In genomic region chr19:49637865-49638350, GRCh38 we compare ENCODE assay signal across 8 cellular contexts. TPM values are rescaled to one million over a fixed set of nuclear protein-coding genes. Genes with fewer than 3 reads are reported as not detected.
A peak's percentile ranks its signal among the peaks of the same experiment; 100 is the strongest.
DNase-seq lines count a peak whose midpoint lies in the region; ATAC-seq, FAIRE-seq and TF ChIP-seq lines count a peak whose summit lies in the region.

No MANE protein-coding gene starts in this region.

- no peaks in the 10 kb centered on the region for H4K20me1 ChIP-seq in keratinocyte (ENCODE audit: control insufficient read depth, extremely low read depth, insufficient read depth, low read length)

- FAIRE-seq in keratinocyte (lab: Jason Lieb, UNC) = no peak

- no peak overlapping the region for H2AFZ ChIP-seq in keratinocyte (ENCODE audit: control insufficient read depth, low read length)

- peaks cover 30% of the 10 kb centered on the region for H3K79me2 ChIP-seq in keratinocyte (ENCODE audit: control insufficient read depth, insufficient read depth, low read length)

- H3K4me1 Mint-ChIP-seq in CD4-positive, CD25-positive, alpha-beta regulatory T cell = peaks cover 0 to 55% (median 20%) of the 10 kb centered on the region in 4 donors

- H3K27me3 Mint-ChIP-seq in CD4-positive, CD25-positive, alpha-beta regulatory T cell = peaks cover 4% of the 10 kb centered on the region

- no peak overlapping the region for H3K4me3 ChIP-seq in CD4-positive, CD25-positive, alpha-beta regulatory T cell (ENCODE audit: low read depth, low read length)
- H3K4me3 ChIP-seq in keratinocyte (ENCODE audit: control insufficient read depth in 2 of 3, extremely low read depth in 1 of 3, insufficient read depth in 2 of 3, low read depth in 1 of 3, low read length in 3 of 3) = peak overlapping the region; percentile 65 to 93 (median 71)

- no peak for TF ChIP-seq CTCF in keratinocyte (optimal IDR thresholded peaks at IDR 0.05 in 1 of 3, IDR thresholded peaks at IDR 0.05 in 1 of 3, conservative IDR thresholded peaks at IDR 0.05 in 1 of 3; ENCODE audit: extremely low read depth in 1 of 3, insufficient read depth in 2 of 3, low read length in 3 of 3)

- peaks cover 40% of the 10 kb centered on the region for H3K4me1 ChIP-seq in CD4-positive, CD25-positive, alpha-beta regulatory T cell (ENCODE audit: control insufficient read depth, insufficient read depth, low read length, poor library complexity, severe bottlenecking)
- H3K4me1 ChIP-seq in keratinocyte (ENCODE audit: control insufficient read depth, extremely low read depth, insufficient read depth, low read length) = peaks cover 14% of the 10 kb centered on the region

- H3K27ac Mint-ChIP-seq in CD4-positive, CD25-positive, alpha-beta regulatory T cell = peak overlapping the region; percentile 36 to 98 (median 89)

- no peaks in the 10 kb centered on the region for H3K27me3 ChIP-seq in CD4-positive, CD25-positive, alpha-beta regulatory T cell (ENCODE audit: control insufficient read depth, insufficient read depth, low read length)
- no peaks in the 10 kb centered on the region for H3K27me3 ChIP-seq in keratinocyte (ENCODE audit: control insufficient read depth, extremely low read depth, insufficient read depth, low read length)

- no peaks in the 10 kb centered on the region for H3K36me3 ChIP-seq in CD4-positive, CD25-positive, alpha-beta regulatory T cell (ENCODE audit: control insufficient read depth, insufficient read depth, low read length)
- peaks cover 14% of the 10 kb centered on the region in 2 experiments for H3K36me3 ChIP-seq in keratinocyte (ENCODE audit: control insufficient read depth in 2 of 2, extremely low read depth in 1 of 2, insufficient read depth in 2 of 2, low read length in 2 of 2)

- no peaks in the 10 kb centered on the region for H3K36me3 Mint-ChIP-seq in CD4-positive, CD25-positive, alpha-beta regulatory T cell

- H3K4me3 Mint-ChIP-seq in CD4-positive, CD25-positive, alpha-beta regulatory T cell = peak overlapping the region in 2 of 4 donors; percentile 61 to 83

- dilution Hi-C loops in keratinocyte (cut with MboI; ENCODE audit: extremely low pct_ligation_motif_present, low sequenced_read_pairs) = no loop called here

- ATAC-seq in CD4-positive, CD25-positive, alpha-beta regulatory T cell (ENCODE audit: low read depth in 2 of 2) = no peak
- ATAC-seq in HG03439 (IDR thresholded peaks at IDR 0.05; ENCODE audit: unreplicated experiment) (no peak), GM18517 (IDR thresholded peaks at IDR 0.05; ENCODE audit: unreplicated experiment) (no peak)

- H3K9me3 ChIP-seq in CD4-positive, CD25-positive, alpha-beta regulatory T cell (ENCODE audit: control insufficient read depth in 2 of 2, low read length in 2 of 2) = no peaks in the 10 kb centered on the region
- no peaks in the 10 kb centered on the region for H3K9me3 ChIP-seq in keratinocyte (ENCODE audit: control insufficient read depth, low read depth, low read length)

- no peak overlapping the region for H3K27ac ChIP-seq in CD4-positive, CD25-positive, alpha-beta regulatory T cell (ENCODE audit: insufficient read depth, low read length, poor library complexity, severe bottlenecking)
- peak overlapping the region; percentile 78 for H3K27ac ChIP-seq in keratinocyte (ENCODE audit: control insufficient read depth, insufficient read depth, low read length)

- H3K4me2 ChIP-seq in keratinocyte (ENCODE audit: control insufficient read depth, extremely low read depth, insufficient read depth, low read depth, low read length) = peak overlapping the region; percentile 81

- H3K9ac ChIP-seq in keratinocyte (ENCODE audit: control insufficient read depth, extremely low read depth, insufficient read depth, low read length) = peak overlapping the region; percentile 89

- no peaks in the 10 kb centered on the region for H3K9me3 Mint-ChIP-seq in CD4-positive, CD25-positive, alpha-beta regulatory T cell

- DNase-seq in CD4-positive, CD25-positive, alpha-beta regulatory T cell = no peak
- DNase-seq in KBM-7 = peak; percentile 50
- DNase-seq in T47D (ENCODE audit: low read depth in 1 of 2, low spot score in 1 of 2) = peak; percentile 68 to 88
- DNase-seq in keratinocyte (ENCODE audit: low read depth, low spot score) = no peak
- peak; percentile 70 for DNase-seq in stromal cell of bone marrow (ENCODE audit: low read depth)
- no peak for DNase-seq in inferior parietal cortex (ENCODE audit: extremely low spot score)

- in situ Hi-C loops in KBM-7 (cut with MboI; ENCODE audit: low pct_unique_long_range_greater_than_20kb, low sequenced_read_pairs) = no loop called here
- in situ Hi-C loops in T47D (cut with HindIII; ENCODE audit: low pct_unique_long_range_greater_than_20kb, low sequenced_read_pairs) = no loop called here

- no peaks in the 10 kb centered on the region for H3K9me1 ChIP-seq in keratinocyte (ENCODE audit: control insufficient read depth, extremely low read depth, insufficient read depth, low read length)

RNA-seq across cellular contexts. Expression of gene RRAS, which starts 2.0 kb away (rescaled TPM):
- 4.6 TPM for total RNA-seq in CD4-positive, CD25-positive, alpha-beta regulatory T cell
- 10 to 100 TPM; 17.7 to 22.1 (median 19.8) TPM for polyA plus RNA-seq in CD4-positive, CD25-positive, alpha-beta regulatory T cell
- polyA plus RNA-seq in keratinocyte = 98.1 to 184 TPM (median 154 TPM) in 3 replicates
- polyA plus RNA-seq in keratinocyte (2011; ENCODE audit: low read depth) = 25.4 TPM
- 133 and 285 TPM in 2 replicates for polyA plus RNA-seq in keratinocyte (2011; cell fraction: cytosol; rRNA removed)
- polyA plus RNA-seq in keratinocyte (2011; cell fraction: nucleus; rRNA removed) = 68.6 and 95.3 TPM in 2 replicates
- 135 and 186 TPM in 2 replicates for polyA plus RNA-seq in keratinocyte (2012; ENCODE audit: low replicate concordance)
- 51.3 to 172 TPM (median 95.8 TPM) in 3 replicates for polyA minus RNA-seq in keratinocyte
- polyA minus RNA-seq in keratinocyte (2011; cell fraction: cytosol; rRNA and poly(A)+ RNA removed) = 143 TPM
- 29.2 and 30.2 TPM in 2 replicates for polyA minus RNA-seq in keratinocyte (2011; cell fraction: nucleus; rRNA and poly(A)+ RNA removed)

RNA-seq across cellular contexts. Expression of gene SCAF1, which starts 4.1 kb away (rescaled TPM):
- total RNA-seq in CD4-positive, CD25-positive, alpha-beta regulatory T cell = 47.4 TPM
- polyA plus RNA-seq in CD4-positive, CD25-positive, alpha-beta regulatory T cell = under 1 TPM in 3 of 4 donors, not detected in 1; 0.53 to 0.88 (median 0.75) TPM
- 3.4 to 20.9 TPM (median 5.8 TPM) in 3 replicates for polyA plus RNA-seq in keratinocyte
- 8.1 TPM for polyA plus RNA-seq in keratinocyte (2011; ENCODE audit: low read depth)
- 4.5 and 13.0 TPM in 2 replicates for polyA plus RNA-seq in keratinocyte (2011; cell fraction: cytosol; rRNA removed)
- polyA plus RNA-seq in keratinocyte (2011; cell fraction: nucleus; rRNA removed) = 17.6 and 26.5 TPM in 2 replicates
- polyA plus RNA-seq in keratinocyte (2012; ENCODE audit: low replicate concordance) = 25.0 and 48.7 TPM in 2 replicates
- polyA minus RNA-seq in keratinocyte = 4.9 to 27.9 TPM (median 6.3 TPM) in 3 replicates
- 19.8 TPM for polyA minus RNA-seq in keratinocyte (2011; cell fraction: cytosol; rRNA and poly(A)+ RNA removed)
- 11.6 and 17.6 TPM in 2 replicates for polyA minus RNA-seq in keratinocyte (2011; cell fraction: nucleus; rRNA and poly(A)+ RNA removed)

RNA-seq across cellular contexts. Expression of gene IRF3, which starts 27.7 kb away (rescaled TPM):
- total RNA-seq in CD4-positive, CD25-positive, alpha-beta regulatory T cell = 235 TPM
- 100 to 1,000 TPM in 1 of 4 donors, 10 to 100 TPM in 3; 76.4 to 104 (median 95.9) TPM for polyA plus RNA-seq in CD4-positive, CD25-positive, alpha-beta regulatory T cell
- 50.4 to 67.5 TPM (median 57.7 TPM) in 3 replicates for polyA plus RNA-seq in keratinocyte
- polyA plus RNA-seq in keratinocyte (2011; ENCODE audit: low read depth) = 24.7 TPM
- polyA plus RNA-seq in keratinocyte (2011; cell fraction: cytosol; rRNA removed) = 35.2 and 52.0 TPM in 2 replicates
- polyA plus RNA-seq in keratinocyte (2011; cell fraction: nucleus; rRNA removed) = 138 and 175 TPM in 2 replicates
- polyA plus RNA-seq in keratinocyte (2012; ENCODE audit: low replicate concordance) = 69.0 and 102 TPM in 2 replicates
- 35.3 to 109 TPM (median 44.3 TPM) in 3 replicates for polyA minus RNA-seq in keratinocyte
- 76.5 TPM for polyA minus RNA-seq in keratinocyte (2011; cell fraction: cytosol; rRNA and poly(A)+ RNA removed)
- polyA minus RNA-seq in keratinocyte (2011; cell fraction: nucleus; rRNA and poly(A)+ RNA removed) = 36.6 and 42.7 TPM in 2 replicates

RNA-seq across cellular contexts. Expression of gene BCL2L12, which starts 27.8 kb away (rescaled TPM):
- total RNA-seq in CD4-positive, CD25-positive, alpha-beta regulatory T cell = 13.6 TPM
- polyA plus RNA-seq in CD4-positive, CD25-positive, alpha-beta regulatory T cell = 10 to 100 TPM; 13.6 to 15.3 (median 15.1) TPM
- 11.8 to 14.8 TPM (median 14.0 TPM) in 3 replicates for polyA plus RNA-seq in keratinocyte
- polyA plus RNA-seq in keratinocyte (2011; ENCODE audit: low read depth) = 5.7 TPM
- polyA plus RNA-seq in keratinocyte (2011; cell fraction: cytosol; rRNA removed) = 8.3 and 18.8 TPM in 2 replicates
- polyA plus RNA-seq in keratinocyte (2011; cell fraction: nucleus; rRNA removed) = 7.1 and 10.2 TPM in 2 replicates
- 13.1 and 32.0 TPM in 2 replicates for polyA plus RNA-seq in keratinocyte (2012; ENCODE audit: low replicate concordance)
- 4.2 to 19.2 TPM (median 6.9 TPM) in 3 replicates for polyA minus RNA-seq in keratinocyte
- 13.2 TPM for polyA minus RNA-seq in keratinocyte (2011; cell fraction: cytosol; rRNA and poly(A)+ RNA removed)
- 3.3 and 6.4 TPM in 2 replicates for polyA minus RNA-seq in keratinocyte (2011; cell fraction: nucleus; rRNA and poly(A)+ RNA removed)

RNA-seq across cellular contexts. Expression of gene PRMT1, which starts 39.2 kb away (rescaled TPM):
- 59.2 TPM for total RNA-seq in CD4-positive, CD25-positive, alpha-beta regulatory T cell
- polyA plus RNA-seq in CD4-positive, CD25-positive, alpha-beta regulatory T cell = 100 to 1,000 TPM; 101 to 118 (median 105) TPM
- 280 to 322 TPM (median 311 TPM) in 3 replicates for polyA plus RNA-seq in keratinocyte
- polyA plus RNA-seq in keratinocyte (2011; ENCODE audit: low read depth) = 97.7 TPM
- 168 and 268 TPM in 2 replicates for polyA plus RNA-seq in keratinocyte (2011; cell fraction: cytosol; rRNA removed)
- polyA plus RNA-seq in keratinocyte (2011; cell fraction: nucleus; rRNA removed) = 208 and 239 TPM in 2 replicates
- polyA plus RNA-seq in keratinocyte (2012; ENCODE audit: low replicate concordance) = 115 and 304 TPM in 2 replicates
- polyA minus RNA-seq in keratinocyte = 318 to 388 TPM (median 332 TPM) in 3 replicates
- polyA minus RNA-seq in keratinocyte (2011; cell fraction: cytosol; rRNA and poly(A)+ RNA removed) = 282 TPM
- polyA minus RNA-seq in keratinocyte (2011; cell fraction: nucleus; rRNA and poly(A)+ RNA removed) = 100 and 103 TPM in 2 replicates

Comparison
In these comparisons a context has a peak if more than half of its experiments do, and no peak if none do; other contexts are left out.
1. DNase-seq: peak in KBM-7 (single experiment), T47D (2 of 2) and stromal cell of bone marrow (single experiment); none in CD4-positive, CD25-positive, alpha-beta regulatory T cell (0 of 3), keratinocyte (single experiment) and inferior parietal cortex (single experiment).